In the genomic region with DNA sequence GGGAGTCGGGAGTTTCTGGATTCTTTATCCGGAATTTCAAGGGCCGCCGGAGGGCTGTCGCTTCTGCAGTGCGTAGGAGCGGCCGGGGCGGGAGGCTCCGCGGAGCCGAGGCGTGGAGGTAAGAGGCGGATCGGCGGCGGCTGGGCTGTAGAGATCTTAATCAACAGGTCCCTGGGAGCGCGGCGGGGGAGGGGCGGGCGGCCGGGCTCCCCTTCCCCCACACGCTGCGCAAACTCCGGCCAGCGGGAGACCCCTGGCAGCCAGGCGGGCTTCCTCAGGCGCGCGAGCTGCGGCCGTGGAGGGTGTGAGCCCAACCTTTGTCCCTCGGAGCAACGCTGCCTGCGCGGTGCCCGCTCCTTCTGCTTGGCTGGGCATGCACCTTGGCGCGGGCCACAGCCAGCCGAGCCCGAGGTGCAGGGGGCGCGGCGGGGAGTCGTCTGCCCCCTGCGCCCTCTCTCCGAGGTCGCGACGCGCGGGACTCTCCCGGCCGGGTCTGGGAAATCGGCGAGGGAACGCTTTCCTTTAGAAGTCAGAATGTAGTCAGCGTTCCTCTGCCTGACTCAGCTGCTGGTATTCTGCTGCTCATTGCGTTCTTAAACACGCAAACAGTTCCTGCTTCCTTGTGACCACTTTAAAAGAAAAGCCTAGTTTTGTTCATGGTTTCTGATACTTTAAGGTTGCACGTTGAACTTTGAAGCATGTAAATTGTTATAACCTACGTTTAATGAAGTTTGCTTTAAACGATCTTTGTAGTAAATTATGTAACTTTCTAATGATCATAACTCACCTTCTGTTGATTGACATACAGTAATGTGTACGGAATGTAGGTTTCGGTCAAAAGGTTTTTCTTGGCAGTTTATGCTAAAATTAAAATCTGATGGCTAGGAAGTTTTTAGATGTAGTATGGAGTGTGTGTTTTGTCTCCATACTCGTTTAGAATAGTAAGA, we compare ENCODE assay signal across 8 cellular contexts. TPM values are rescaled to one million over a fixed set of nuclear protein-coding genes. Genes with fewer than 3 reads are reported as not detected.
DNase-seq lines count a peak whose midpoint lies in the region; ATAC-seq, FAIRE-seq and TF ChIP-seq lines count a peak whose summit lies in the region.

A gene (plus strand): TSS at position 20 of the 947 bp plus-strand sequence. CDS start 37,736 bp downstream, outside the sequence.

- peak within 1 kb of the TSS; percentile 98 for H3K27ac ChIP-seq in neural progenitor cell

- FAIRE-seq in urothelium cell line (lab: Jason Lieb, UNC): peak; percentile 40

- peak within 1 kb of the TSS; percentile 73 for H3K9ac ChIP-seq in neural progenitor cell

- H3K4me3 Mint-ChIP-seq in activated naive CD4-positive, alpha-beta T cell treated with anti-CD3 and anti-CD28 coated beads, Interleukin-2, amount 10 ng/mL, durations not matched to agents 7 days and 5 days: peak within 1 kb of the TSS; percentile 86
- H3K4me3 Mint-ChIP-seq in neural progenitor cell: peak within 1 kb of the TSS; percentile 94

- H3K27ac Mint-ChIP-seq in activated naive CD4-positive, alpha-beta T cell treated with anti-CD3 and anti-CD28 coated beads, Interleukin-2, amount 10 ng/mL, durations not matched to agents 7 days and 5 days: peak within 1 kb of the TSS; percentile 87
- H3K27ac Mint-ChIP-seq in neural progenitor cell: peak within 1 kb of the TSS; percentile 96

- TF ChIP-seq POLR2A in GM15510 (IDR thresholded peaks at IDR 0.05; ENCODE audit: borderline replicate concordance, extremely low read depth, insufficient read length): peak; percentile 8

- POLR2A ChIA-PET in AG04449 (lab: Yijun Ruan, JAX): interaction anchor here (0.6 to 2.2 kb wide), 3 partner anchors 10 to 21 kb away, joined by 3 to 9 read pairs (median 4); no protein-coding TSS in a partner anchor

- H3F3A ChIP-seq in neural progenitor cell (ENCODE audit: low read depth): peaks cover 19% of the 10 kb centered on the region

- no peaks in the 10 kb centered on the region for H3K9me3 ChIP-seq in neural progenitor cell (ENCODE audit: low read depth)

- H3K79me2 ChIP-seq in neural progenitor cell (ENCODE audit: low read depth): peaks cover 49% of the 10 kb centered on the region

- H3K36me3 Mint-ChIP-seq in activated naive CD4-positive, alpha-beta T cell treated with anti-CD3 and anti-CD28 coated beads, Interleukin-2, amount 10 ng/mL, durations not matched to agents 7 days and 5 days: no peaks in the 10 kb centered on the region
- H3K36me3 Mint-ChIP-seq in neural progenitor cell: peaks cover 5% of the 10 kb centered on the region

- H3K4me1 ChIP-seq in neural progenitor cell: peaks cover 11% of the 10 kb centered on the region

- peak; percentile 49 for ATAC-seq in HG02840 (IDR thresholded peaks at IDR 0.05; ENCODE audit: low FRiP score, unreplicated experiment)

- peak within 1 kb of the TSS; percentile 98 for H3K4me2 ChIP-seq in neural progenitor cell

- peaks cover 33% of the 10 kb centered on the region for H3K27me3 ChIP-seq in neural progenitor cell

- peak within 1 kb of the TSS; percentile 95 for H2AFZ ChIP-seq in neural progenitor cell (replicated peaks)

- H3K9me3 Mint-ChIP-seq in activated naive CD4-positive, alpha-beta T cell treated with anti-CD3 and anti-CD28 coated beads, Interleukin-2, amount 10 ng/mL, durations not matched to agents 7 days and 5 days: no peaks in the 10 kb centered on the region
- peaks cover 4% of the 10 kb centered on the region for H3K9me3 Mint-ChIP-seq in neural progenitor cell

- H3K4me3 ChIP-seq in AG04449 (ENCODE audit: low read depth, low read length): peak within 1 kb of the TSS; percentile 90
- peak within 1 kb of the TSS; percentile 65 for H3K4me3 ChIP-seq in neural progenitor cell

- peaks cover 24% of the 10 kb centered on the region for H3K4me1 Mint-ChIP-seq in activated naive CD4-positive, alpha-beta T cell treated with anti-CD3 and anti-CD28 coated beads, Interleukin-2, amount 10 ng/mL, durations not matched to agents 7 days and 5 days
- H3K4me1 Mint-ChIP-seq in neural progenitor cell: peaks cover 15% of the 10 kb centered on the region

- peak; percentile 57 for DNase-seq in AG04449 (ENCODE audit: low read depth, low spot score)
- DNase-seq in NCI-H1694 (lab: John Stamatoyannopoulos, UW): peak; percentile 28
- DNase-seq in activated naive CD4-positive, alpha-beta T cell treated with anti-CD3 and anti-CD28 coated beads, Interleukin-2, amount 10 ng/mL, durations not matched to agents 7 days and 5 days: no peak
- DNase-seq in globus pallidus (ENCODE audit: low spot score): peak; percentile 64
- no peak for DNase-seq in neural progenitor cell (ENCODE audit: low spot score)
- DNase-seq in urothelium cell line (ENCODE audit: low spot score): peak; percentile 70

- TF ChIP-seq CTCF in AG04449 (IDR thresholded peaks at IDR 0.05; ENCODE audit: insufficient read depth, low read length, missing control alignments) (no peak), neural progenitor cell (IDR thresholded peaks at IDR 0.05) (no peak)

- peaks cover 32% of the 10 kb centered on the region for H3K27me3 Mint-ChIP-seq in activated naive CD4-positive, alpha-beta T cell treated with anti-CD3 and anti-CD28 coated beads, Interleukin-2, amount 10 ng/mL, durations not matched to agents 7 days and 5 days
- peaks cover 5% of the 10 kb centered on the region for H3K27me3 Mint-ChIP-seq in neural progenitor cell (ENCODE audit: insufficient read depth, low read depth)

- CTCF ChIA-PET in AG04449 (lab: Yijun Ruan, JAX): no interaction called here
- CTCF ChIA-PET in activated naive CD4-positive, alpha-beta T cell treated with anti-CD3 and anti-CD28 coated beads, Interleukin-2, amount 10 ng/mL, durations not matched to agents 7 days and 5 days (lab: Charles Lee): interaction anchor here (0.7 to 1.2 kb wide), 3 partner anchors 11 to 118 kb away, joined by 3 read pairs; a partner anchor contains a TSS

- H3K36me3 ChIP-seq in neural progenitor cell: no peaks in the 10 kb centered on the region

- H4K20me1 ChIP-seq in neural progenitor cell (ENCODE audit: low read depth): peaks cover 26% of the 10 kb centered on the region

RNA-seq across cellular contexts. Expression of the gene that starts here (rescaled TPM):
- total RNA-seq in neural progenitor cell (ENCODE audit: low replicate concordance): 28.2 and 47.0 TPM in 2 replicates

Comparison
In these comparisons a context has a peak if more than half of its experiments do, and no peak if none do; other contexts are left out.
1. DNase-seq: peak in AG04449 (single experiment), NCI-H1694 (single experiment), globus pallidus (single experiment) and urothelium cell line (single experiment); none in activated naive CD4-positive, alpha-beta T cell treated with anti-CD3 and anti-CD28 coated beads, Interleukin-2, amount 10 ng/mL, durations not matched to agents 7 days and 5 days (single experiment) and neural progenitor cell (single experiment).